Comparison of ENCODE assay signal across 16 cellular contexts in the genomic region with DNA sequence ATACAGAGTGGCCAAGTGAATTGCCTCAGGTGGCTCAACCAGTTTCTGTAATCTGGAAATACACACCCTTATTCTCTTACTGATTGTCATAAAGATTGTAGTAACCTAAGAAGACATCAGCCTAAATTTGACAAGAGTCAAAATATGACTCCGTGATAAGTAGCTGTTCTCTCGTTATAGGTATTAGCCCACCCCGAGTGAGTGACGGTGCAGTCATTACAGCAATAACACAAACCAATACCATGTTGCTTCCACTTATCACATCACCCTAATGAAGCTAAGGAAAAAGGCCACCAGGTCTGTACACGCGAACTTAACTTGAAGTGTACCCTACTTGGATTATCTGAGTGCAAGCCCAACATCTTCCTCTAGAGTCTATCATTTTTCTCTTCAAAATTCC.
"Had no signal": no experiment of that assay in that cellular context is flagged by ENCODE, and none has a peak within 500 bp of the region (broad histone marks: within the 10 kb centered on the region; RNA-seq: fewer than 3 reads in every experiment).

No MANE protein-coding gene starts in this region.

- H3K4me3 ChIP-seq: gastroesophageal sphincter, left lung, psoas muscle, testis had no signal

- H3K27ac ChIP-seq: epithelial cell of prostate, gastroesophageal sphincter, left lung, psoas muscle, testis had no signal

- H3K4me3 Mint-ChIP-seq: brain had no signal

- H3K4me1 Mint-ChIP-seq: brain had no signal

- H3K36me3 ChIP-seq: gastroesophageal sphincter, left lung had no signal

- H3K4me1 ChIP-seq: gastroesophageal sphincter, psoas muscle, testis had no signal

- H3K27me3 ChIP-seq: gastroesophageal sphincter, left lung, testis had no signal

- H3K27me3 Mint-ChIP-seq: central memory CD8-positive, alpha-beta T cell had no signal

- H3K27ac Mint-ChIP-seq: activated naive CD4-positive, alpha-beta T cell treated with anti-CD3 and anti-CD28 coated beads, Interleukin-2, amount 50 U/mL, for 72 hours; brain had no signal

- DNase-seq: activated effector memory CD4-positive, alpha-beta T cell treated with Interleukin-2 at 50 U/mL for 16 hours; activated T-cell treated with anti-CD3 and anti-CD28 coated beads, Interleukin-2, amount 50 U/mL, for 1 hour; amygdala; cortex of kidney; effector memory CD4-positive, alpha-beta T cell; left lung; psoas muscle; stimulated activated CD4-positive, alpha-beta T cell treated with anti-CD3 and anti-CD28 coated beads, Interleukin-2, amount 100 ng/mL, for 24 hours; stimulated activated naive CD8-positive, alpha-beta T cell treated with anti-CD3 and anti-CD28 coated beads, Interleukin-15, Interleukin-2, amounts not matched to agents 100 U/mL and 50 U/mL, for 24 hours; testis had no signal

- ATAC-seq: activated naive CD4-positive, alpha-beta T cell treated with anti-CD3 and anti-CD28 coated beads, Interleukin-2, amount 50 U/mL, for 72 hours; gastroesophageal sphincter; left lung; psoas muscle; sciatic nerve had no signal

- H3K9me3 ChIP-seq: gastroesophageal sphincter, left lung, psoas muscle, testis had no signal

- H3K36me3 Mint-ChIP-seq: activated naive CD4-positive, alpha-beta T cell treated with anti-CD3 and anti-CD28 coated beads, Interleukin-2, amount 50 U/mL, for 72 hours; brain had no signal

- H3K9me3 Mint-ChIP-seq: activated naive CD4-positive, alpha-beta T cell treated with anti-CD3 and anti-CD28 coated beads, Interleukin-2, amount 50 U/mL, for 72 hours; brain; central memory CD8-positive, alpha-beta T cell had no signal
